ENCODE assay signal across 16 cellular contexts in genomic region chr21:41603476-41603875, GRCh38.
"Had no signal": no experiment of that assay in that cellular context is flagged by ENCODE, and none has a peak within 500 bp of the region (broad histone marks: within the 10 kb centered on the region; RNA-seq: fewer than 3 reads in every experiment).

No MANE protein-coding gene starts in this region.

- H2AFZ ChIP-seq: parathyroid adenoma had no signal

- H3K36me3 ChIP-seq: spleen, tibial artery, upper lobe of left lung had no signal

- H3K27ac ChIP-seq: parathyroid adenoma, skin epidermis, spleen, testis, tibial artery, upper lobe of left lung had no signal

- DNase-seq: cortex of kidney; effector memory CD8-positive, alpha-beta T cell; mesenchymal stem cell; mucosa of descending colon; naive B cell; spleen; stimulated activated CD4-positive, alpha-beta T cell treated with anti-CD3 and anti-CD28 coated beads, Interleukin-4, amount 100 ng/mL, for 4 hours; stimulated activated naive CD8-positive, alpha-beta T cell treated with anti-CD3 and anti-CD28 coated beads, Interleukin-15, Interleukin-2, amounts not matched to agents 100 U/mL and 50 U/mL, for 24 hours; substantia nigra; testis had no signal

- H3K9me3 ChIP-seq: mucosa of descending colon, spleen, testis, tibial artery, upper lobe of left lung had no signal

- H3K4me1 ChIP-seq: parathyroid adenoma had no signal

- H3K4me3 ChIP-seq: mucosa of descending colon, skin epidermis, spleen, testis, tibial artery, upper lobe of left lung had no signal

- ATAC-seq: effector memory CD8-positive, alpha-beta T cell; left lobe of liver; mucosa of descending colon; stimulated activated memory B cell treated with anti-CD40 and anti-IgM and Interleukin-4, amounts not matched to agents 10 μg/mL and 1 μg/mL and 100 μg/mL, for 72 hours; stimulated activated naive CD8-positive, alpha-beta T cell treated with anti-CD3 and anti-CD28 coated beads, Interleukin-15, Interleukin-2, amounts not matched to agents 100 U/mL and 50 U/mL, for 24 hours had no signal

- H3K27me3 ChIP-seq: testis, upper lobe of left lung had no signal

- H3K79me2 ChIP-seq: parathyroid adenoma had no signal
